In the genomic region with DNA sequence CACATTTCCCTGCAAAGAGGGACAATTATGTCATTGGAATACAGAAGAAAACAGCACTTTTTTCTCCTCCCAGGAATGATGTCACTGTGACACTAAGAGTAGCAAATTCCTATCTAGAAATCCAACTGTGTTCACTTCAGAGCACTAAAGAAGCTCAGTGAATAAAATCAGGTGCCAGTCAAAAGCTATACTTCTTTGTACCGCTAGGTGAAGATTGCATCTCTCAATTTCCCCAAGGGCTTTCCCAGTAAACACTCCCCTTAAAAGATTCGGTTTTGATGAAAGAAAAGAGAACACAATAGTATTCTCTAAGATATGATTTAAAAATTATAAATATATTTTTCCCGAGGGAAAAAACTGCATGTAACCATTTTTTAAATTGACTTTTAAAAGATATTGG, we compare ENCODE assay signal across 11 cellular contexts.
A peak's percentile ranks its signal among the peaks of the same experiment; 100 is the strongest.
DNase-seq lines count a peak whose midpoint lies in the region; ATAC-seq and TF ChIP-seq lines count a peak whose summit lies in the region.
"Had no signal": no experiment of that assay in that cellular context is flagged by ENCODE, and none has a peak within 500 bp of the region (broad histone marks: within the 10 kb centered on the region; RNA-seq: fewer than 3 reads in every experiment).

No MANE protein-coding gene starts in this region.

- H4K91ac ChIP-seq in neuronal stem cell (ENCODE audit: low read depth, low read length, poor library complexity) = no peak overlapping the region

- no peak overlapping the region for H2BK120ac ChIP-seq in neuronal stem cell (ENCODE audit: low read depth, low read length)

- no peak overlapping the region for H2BK12ac ChIP-seq in neuronal stem cell (ENCODE audit: low read length)

- no peak overlapping the region for H3K18ac ChIP-seq in neuronal stem cell (ENCODE audit: low read length)

- no peak overlapping the region for H2AK5ac ChIP-seq in neuronal stem cell (ENCODE audit: low read depth, low read length)

- ATAC-seq in GM21526 (IDR thresholded peaks at IDR 0.05; ENCODE audit: low FRiP score, unreplicated experiment) = peak; percentile 83
- no peak for ATAC-seq in RWPE2 (ENCODE audit: low read depth)
- ATAC-seq in GM19452 (IDR thresholded peaks at IDR 0.05; ENCODE audit: unreplicated experiment) = no peak

- H3K79me1 ChIP-seq in neuronal stem cell (ENCODE audit: low read depth, low read length) = no peaks in the 10 kb centered on the region

- TF ChIP-seq CTCF in GM06990 (IDR thresholded peaks at IDR 0.05; ENCODE audit: insufficient read depth, low read length, poor library complexity, severe bottlenecking) (peak; percentile 55), RWPE2 (IDR thresholded peaks at IDR 0.05; ENCODE audit: poor library complexity, severe bottlenecking) (peak; percentile 10), tibial artery (IDR thresholded peaks at IDR 0.05) (no peak)

- H2AFZ ChIP-seq in neuronal stem cell (ENCODE audit: low read length) = no peak overlapping the region

- no CpG with 5 or more reads among the region's 3 CpGs for WGBS in neuronal stem cell (ENCODE audit: extremely low coverage in 2 of 2, insufficient read length in 2 of 2, insufficient replicate concordance in 1 of 2), 2 donors

- no peak overlapping the region for H3K4me3 ChIP-seq in GM06990 (replicated peaks; ENCODE audit: low read depth, low read length)
- H3K4me3 ChIP-seq in RWPE2 (ENCODE audit: severe bottlenecking) = no peak overlapping the region
- no peak overlapping the region for H3K4me3 ChIP-seq in tibial artery
- H3K4me3 ChIP-seq in neuronal stem cell (ENCODE audit: low read length in 2 of 2) = no peak overlapping the region
- H3K4me3 ChIP-seq: HAP-1 had no signal

- DNase-seq in GM06990 (ENCODE audit: extremely low read depth, insufficient read length) (no peak), RWPE2 (ENCODE audit: low spot score) (no peak), iPS-NIHi7 (ENCODE audit: extremely low spot score) (peak; percentile 37), tibial artery (no peak), neuronal stem cell (ENCODE audit: low spot score) (no peak), NCI-H1436 (lab: John Stamatoyannopoulos, UW) (no peak)
- DNase-seq: activated CD4-positive, alpha-beta T cell treated with anti-CD3 and anti-CD28 coated beads, Interleukin-2, amount 50 U/mL, for 4 hours; substantia nigra had no signal

- H3K4me1 ChIP-seq in RWPE2 (ENCODE audit: insufficient read depth, poor library complexity, severe bottlenecking) (no peaks in the 10 kb centered on the region), tibial artery (no peaks in the 10 kb centered on the region), neuronal stem cell (ENCODE audit: control insufficient read depth in 2 of 2, insufficient read depth in 1 of 2, low read depth in 1 of 2, low read length in 2 of 2) (peaks cover 2 to 9% of the 10 kb centered on the region in 2 donors)
- H3K4me1 ChIP-seq: HAP-1 had no signal

- H3K36me3 ChIP-seq in GM06990 (ENCODE audit: control insufficient read depth, insufficient read depth, low read length) = no peaks in the 10 kb centered on the region
- H3K36me3 ChIP-seq in RWPE2 (ENCODE audit: low read depth) = no peaks in the 10 kb centered on the region
- H3K36me3 ChIP-seq in tibial artery = no peaks in the 10 kb centered on the region
- H3K36me3 ChIP-seq in neuronal stem cell (replicated peaks in 1 of 2; ENCODE audit: control insufficient read depth in 2 of 2, insufficient read depth in 2 of 2, low read length in 2 of 2) = no peaks in the 10 kb centered on the region
- H3K36me3 ChIP-seq: HAP-1 had no signal

- H3K23ac ChIP-seq in neuronal stem cell (ENCODE audit: low read depth, low read length, poor library complexity) = no peak overlapping the region

- peaks cover 2% of the 10 kb centered on the region; the same call in 1 of the 2 replicates for H3K27me3 ChIP-seq in GM06990 (replicated peaks; ENCODE audit: control insufficient read depth, insufficient read depth, low read length)
- no peaks in the 10 kb centered on the region for H3K27me3 ChIP-seq in RWPE2 (ENCODE audit: insufficient read depth, poor library complexity, severe bottlenecking)
- no peaks in the 10 kb centered on the region for H3K27me3 ChIP-seq in tibial artery
- H3K27me3 ChIP-seq in neuronal stem cell (ENCODE audit: control insufficient read depth in 3 of 3, insufficient read depth in 3 of 3, low read depth in 1 of 3, low read length in 3 of 3) = no peaks in the 10 kb centered on the region

- H3K14ac ChIP-seq in neuronal stem cell (ENCODE audit: low read length) = no peak overlapping the region

- H3K9me3 ChIP-seq in RWPE2 (ENCODE audit: severe bottlenecking) (no peaks in the 10 kb centered on the region), tibial artery (no peaks in the 10 kb centered on the region), neuronal stem cell (replicated peaks in 1 of 2; ENCODE audit: control insufficient read depth in 2 of 2, insufficient read depth in 1 of 2, low read depth in 1 of 2, low read length in 2 of 2) (no peaks in the 10 kb centered on the region)
- H3K9me3 ChIP-seq: HAP-1 had no signal

- no peak overlapping the region for H4K8ac ChIP-seq in neuronal stem cell (ENCODE audit: low read depth, low read length)

- H2BK15ac ChIP-seq in neuronal stem cell (ENCODE audit: low read length) = no peak overlapping the region

- no peak overlapping the region for H3K9ac ChIP-seq in neuronal stem cell (ENCODE audit: low read depth, low read length, poor library complexity)

- intact Hi-C loops in tibial artery (cut with DNase I; ENCODE audit: low total_unique reads) = no loop called here

- no peak overlapping the region for H2BK5ac ChIP-seq in neuronal stem cell (ENCODE audit: low read length)

- H3K4me2 ChIP-seq in neuronal stem cell (ENCODE audit: insufficient read depth, low read length, poor library complexity, severe bottlenecking) = no peak overlapping the region

- no peak overlapping the region for H3K27ac ChIP-seq in RWPE2 (ENCODE audit: poor library complexity, severe bottlenecking)
- no peak overlapping the region for H3K27ac ChIP-seq in tibial artery
- no peak overlapping the region for H3K27ac ChIP-seq in neuronal stem cell (replicated peaks; ENCODE audit: low read length)

- no peak overlapping the region for H3K4ac ChIP-seq in neuronal stem cell (ENCODE audit: low read length)

Comparison
In these comparisons a context has a peak if more than half of its experiments do, and no peak if none do; other contexts are left out.
1. CTCF ChIP-seq: peak in GM06990 (single experiment) and RWPE2 (single experiment); none in tibial artery (0 of 2).